ENCODE assay signal across 2 cellular contexts in genomic region chr2:86443601-86444000, GRCh38.
TF ChIP-seq lines count a peak whose summit lies in the region.

No MANE protein-coding gene starts in this region.

TF ChIP-seq in SK-N-SH, 30 proteins besides CTCF, POLR2A, EP300 and RAD21 (continued from another document):
- TF ChIP-seq USF1 (IDR thresholded peaks at IDR 0.05; ENCODE audit: borderline replicate concordance, low read depth) (no peak), NFIC (IDR thresholded peaks at IDR 0.05; ENCODE audit: borderline replicate concordance) (no peak), IRF3 (IDR thresholded peaks at IDR 0.05; ENCODE audit: low read depth, low read length) (no peak), RCOR1 (IDR thresholded peaks at IDR 0.05; ENCODE audit: low read length) (no peak), POLR2AphosphoS5 (IDR thresholded peaks at IDR 0.05; ENCODE audit: low read depth, low read length) (no peak)
- TF ChIP-seq, protein P1, sequence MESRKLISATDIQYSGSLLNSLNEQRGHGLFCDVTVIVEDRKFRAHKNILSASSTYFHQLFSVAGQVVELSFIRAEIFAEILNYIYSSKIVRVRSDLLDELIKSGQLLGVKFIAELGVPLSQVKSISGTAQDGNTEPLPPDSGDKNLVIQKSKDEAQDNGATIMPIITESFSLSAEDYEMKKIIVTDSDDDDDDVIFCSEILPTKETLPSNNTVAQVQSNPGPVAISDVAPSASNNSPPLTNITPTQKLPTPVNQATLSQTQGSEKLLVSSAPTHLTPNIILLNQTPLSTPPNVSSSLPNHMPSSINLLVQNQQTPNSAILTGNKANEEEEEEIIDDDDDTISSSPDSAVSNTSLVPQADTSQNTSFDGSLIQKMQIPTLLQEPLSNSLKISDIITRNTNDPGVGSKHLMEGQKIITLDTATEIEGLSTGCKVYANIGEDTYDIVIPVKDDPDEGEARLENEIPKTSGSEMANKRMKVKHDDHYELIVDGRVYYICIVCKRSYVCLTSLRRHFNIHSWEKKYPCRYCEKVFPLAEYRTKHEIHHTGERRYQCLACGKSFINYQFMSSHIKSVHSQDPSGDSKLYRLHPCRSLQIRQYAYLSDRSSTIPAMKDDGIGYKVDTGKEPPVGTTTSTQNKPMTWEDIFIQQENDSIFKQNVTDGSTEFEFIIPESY (IDR thresholded peaks at IDR 0.05; ENCODE audit: borderline replicate concordance, low read depth), result no peak

TF ChIP-seq in SK-N-SH treated with all-trans-retinoic acid at 6 μM for 48 hours, 23 proteins besides CTCF, POLR2A, EP300 and RAD21 (continued from another document):
- no peak for TF ChIP-seq PATZ1 (CRISPR knock-in tag; IDR thresholded peaks at IDR 0.05; ENCODE audit: borderline replicate concordance)
TF ChIP-seq in SK-N-SH treated with all-trans-retinoic acid at 6 μM for 48 hours: peak in this region for 0.
